8 cellular contexts compared by ENCODE assay signal in the genomic region with DNA sequence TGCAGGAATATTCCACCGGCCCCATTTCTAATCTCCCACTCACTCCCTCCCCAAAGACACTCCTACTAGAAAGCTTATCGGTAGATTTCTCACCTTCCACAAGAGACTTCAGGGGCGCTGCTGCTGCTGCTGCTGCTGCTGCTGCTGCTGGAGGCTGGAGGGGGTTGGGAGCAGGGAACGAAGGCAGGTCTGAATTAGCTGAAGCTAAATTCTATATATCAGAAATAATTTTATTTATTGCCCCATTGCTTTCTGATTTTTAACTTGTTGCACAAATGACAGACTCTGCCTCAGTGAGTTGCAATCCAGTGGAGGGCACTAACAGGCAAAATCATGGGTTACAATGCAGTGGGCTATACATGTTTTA. TPM values are rescaled to one million over a fixed set of nuclear protein-coding genes. Genes with fewer than 3 reads are reported as not detected.
DNase-seq lines count a peak whose midpoint lies in the region; ATAC-seq lines count a peak whose summit lies in the region.

No MANE protein-coding gene starts in this region.

- intact Hi-C loops in left ventricle myocardium superior (cut with micrococcal nuclease) = no loop called here

- H3K9ac ChIP-seq in rectal smooth muscle tissue (ENCODE audit: low read length) = no peak overlapping the region

- peak overlapping the region; percentile 67 for H3K4me3 ChIP-seq in rectal smooth muscle tissue (ENCODE audit: low read length)

- H3K27me3 ChIP-seq in rectal smooth muscle tissue (ENCODE audit: control insufficient read depth, insufficient read depth, low read length) = no peaks in the 10 kb centered on the region

- ATAC-seq in GM21737 (IDR thresholded peaks at IDR 0.05; ENCODE audit: unreplicated experiment) (peak; percentile 18), left ventricle myocardium superior (peak; percentile 46), HG03039 (IDR thresholded peaks at IDR 0.05; ENCODE audit: unreplicated experiment) (no peak)

- no peaks in the 10 kb centered on the region for H3K4me1 ChIP-seq in rectal smooth muscle tissue (ENCODE audit: control insufficient read depth, insufficient read depth, low read length)

- H3K27ac ChIP-seq in rectal smooth muscle tissue (ENCODE audit: low read depth, low read length) = no peak overlapping the region

- no peaks in the 10 kb centered on the region for H3K36me3 ChIP-seq in rectal smooth muscle tissue (ENCODE audit: control insufficient read depth, insufficient read depth, low read length)

- DNase-seq in DMS 273 (lab: John Stamatoyannopoulos, UW; ENCODE audit: unreplicated experiment) (peak; percentile 71), NCI-H1092 treated with DMSO at 0.1 percent for 48 hours (lab: John Stamatoyannopoulos, UW) (peak; percentile 89), left ventricle myocardium superior (peak; percentile 35), cerebellar cortex (ENCODE audit: low spot score) (no peak)
- DNase-seq in activated effector memory CD4-positive, alpha-beta T cell treated with Interleukin-2 at 50 U/mL for 16 hours = peak; percentile 5

RNA-seq across cellular contexts. Expression of gene HLF, which starts 25.8 kb away (rescaled TPM):
- 38.8 TPM for total RNA-seq in left ventricle myocardium superior
